In the genomic region with DNA sequence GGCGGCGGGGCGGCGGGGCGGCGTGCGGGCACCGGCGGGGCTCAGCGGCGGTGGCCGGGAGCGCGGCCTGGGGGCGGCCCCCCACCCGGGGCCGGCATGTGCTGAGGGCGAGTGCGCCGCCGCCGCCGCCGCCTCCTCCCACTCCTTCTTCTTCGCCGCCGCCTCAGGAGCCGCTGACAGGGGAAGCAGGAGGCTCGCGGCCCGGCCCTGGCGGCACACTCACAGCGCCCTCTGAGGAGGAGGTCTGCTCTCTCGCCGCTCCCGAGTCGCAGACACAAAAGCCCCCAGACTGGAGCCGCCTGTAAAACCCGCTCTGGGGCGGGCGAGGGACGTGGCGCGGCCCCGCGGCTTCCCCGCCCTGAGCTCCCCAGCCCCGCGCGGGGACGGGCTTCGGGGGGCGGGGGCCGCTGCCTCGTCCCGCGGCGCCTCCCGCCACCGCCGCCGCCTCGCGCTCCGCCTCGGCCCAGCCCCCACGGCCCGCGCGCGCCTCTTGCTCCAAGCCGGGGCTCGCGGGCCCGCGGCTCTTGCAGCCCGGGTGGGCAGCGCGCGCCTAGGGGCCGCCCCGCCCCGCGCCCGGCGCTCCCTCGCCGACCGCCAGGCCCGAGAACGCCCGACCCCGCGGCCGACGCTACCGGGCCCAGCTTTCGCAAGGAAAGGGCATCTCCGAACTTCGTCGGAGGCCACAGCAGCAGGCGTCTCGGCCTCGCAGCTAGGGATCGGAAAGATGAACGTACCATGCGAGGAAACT, we compare ENCODE assay signal across 8 cellular contexts. TPM values are rescaled to one million over a fixed set of nuclear protein-coding genes. Genes with fewer than 3 reads are reported as not detected.
DNase-seq lines count a peak whose midpoint lies in the region; ATAC-seq lines count a peak whose summit lies in the region.

A gene with protein sequence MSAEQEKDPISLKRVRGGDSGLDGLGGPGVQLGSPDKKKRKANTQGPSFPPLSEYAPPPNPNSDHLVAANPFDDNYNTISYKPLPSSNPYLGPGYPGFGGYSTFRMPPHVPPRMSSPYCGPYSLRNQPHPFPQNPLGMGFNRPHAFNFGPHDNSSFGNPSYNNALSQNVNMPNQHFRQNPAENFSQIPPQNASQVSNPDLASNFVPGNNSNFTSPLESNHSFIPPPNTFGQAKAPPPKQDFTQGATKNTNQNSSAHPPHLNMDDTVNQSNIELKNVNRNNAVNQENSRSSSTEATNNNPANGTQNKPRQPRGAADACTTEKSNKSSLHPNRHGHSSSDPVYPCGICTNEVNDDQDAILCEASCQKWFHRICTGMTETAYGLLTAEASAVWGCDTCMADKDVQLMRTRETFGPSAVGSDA (minus strand): TSS at position 276 of the 748 bp plus-strand sequence. CDS start 462 bp downstream, outside the sequence.

- no peak within 1 kb of the TSS for H3K27ac ChIP-seq in naive thymus-derived CD4-positive, alpha-beta T cell (ENCODE audit: low read depth, low read length)
- no peak within 1 kb of the TSS for H3K27ac ChIP-seq in temporal lobe (ENCODE audit: low read depth, low read length)

- H3K27me3 ChIP-seq in H7 (ENCODE audit: control insufficient read depth, insufficient read depth, low read length), result peaks cover 38% of the 10 kb centered on the region
- H3K27me3 ChIP-seq in naive thymus-derived CD4-positive, alpha-beta T cell (ENCODE audit: control insufficient read depth in 2 of 2, insufficient read depth in 2 of 2, low read length in 2 of 2), result peaks cover 4 to 19% of the 10 kb centered on the region in 2 donors

- no peaks in the 10 kb centered on the region for H3K4me1 ChIP-seq in naive thymus-derived CD4-positive, alpha-beta T cell (ENCODE audit: control insufficient read depth in 2 of 2, insufficient read depth in 2 of 2, low read length in 2 of 2)

- ATAC-seq in naive thymus-derived CD4-positive, alpha-beta T cell, result peak; percentile 67

- peaks cover 0 to 5% (median 0%) of the 10 kb centered on the region in 5 donors for H3K36me3 Mint-ChIP-seq in naive thymus-derived CD4-positive, alpha-beta T cell

- peaks cover 43 to 55% (median 44%) of the 10 kb centered on the region in 5 donors for H3K27me3 Mint-ChIP-seq in naive thymus-derived CD4-positive, alpha-beta T cell

- CTCF ChIA-PET in naive thymus-derived CD4-positive, alpha-beta T cell (lab: Charles Lee), result interaction anchor here (0.6 kb wide), 1 partner anchor 707 kb away, joined by 3 read pairs; no protein-coding TSS in a partner anchor

- H3K9me3 ChIP-seq in naive thymus-derived CD4-positive, alpha-beta T cell (ENCODE audit: control insufficient read depth in 2 of 3, low read length in 3 of 3), result no peaks in the 10 kb centered on the region

- H3K27ac Mint-ChIP-seq in naive thymus-derived CD4-positive, alpha-beta T cell, result no peak within 1 kb of the TSS

- POLR2A ChIA-PET in naive thymus-derived CD4-positive, alpha-beta T cell (lab: Charles Lee), result no interaction called here

- intact Hi-C loops in naive thymus-derived CD4-positive, alpha-beta T cell (cut with micrococcal nuclease), result no loop called here

- DNase-seq in ELF-1 (ENCODE audit: low read depth, low spot score) (peak; percentile 77), H7 (peak; percentile 88), NCI-H460 (ENCODE audit: extremely low read depth, low read depth) (no peak), fibroblast of peridontal ligament (ENCODE audit: extremely low read depth) (peak; percentile 52), T-helper 9 cell (no peak)
- DNase-seq in activated T-cell treated with anti-CD3 and anti-CD28 coated beads, Interleukin-2, amount 50 U/mL, for 1 hour, result peak; percentile 45
- peak in 8 of 9 donors; percentile 8 to 46 (median 18) for DNase-seq in naive thymus-derived CD4-positive, alpha-beta T cell

- H3K36me3 ChIP-seq in H7 (replicated peaks; ENCODE audit: control insufficient read depth, insufficient read depth, low read length), result no peaks in the 10 kb centered on the region
- no peaks in the 10 kb centered on the region for H3K36me3 ChIP-seq in naive thymus-derived CD4-positive, alpha-beta T cell (ENCODE audit: control insufficient read depth in 2 of 3, insufficient read depth in 3 of 3, low read length in 3 of 3)

- H3K9me3 Mint-ChIP-seq in naive thymus-derived CD4-positive, alpha-beta T cell, result peaks cover 0 to 7% (median 0%) of the 10 kb centered on the region in 11 donors

- peak within 1 kb of the TSS; percentile 51 for H3K4me3 ChIP-seq in H7 (ENCODE audit: insufficient read depth, low read depth, low read length)
- peak within 1 kb of the TSS; percentile 35 for H3K4me3 ChIP-seq in naive thymus-derived CD4-positive, alpha-beta T cell (ENCODE audit: low read length)

- peak within 1 kb of the TSS; percentile 59 to 83 (median 70) for H3K4me3 Mint-ChIP-seq in naive thymus-derived CD4-positive, alpha-beta T cell

- H3K4me1 Mint-ChIP-seq in naive thymus-derived CD4-positive, alpha-beta T cell, result peaks cover 0 to 5% (median 4%) of the 10 kb centered on the region in 7 donors

RNA-seq across cellular contexts. Expression of the gene that starts here (rescaled TPM):
- 0.24 and 0.59 TPM in 2 replicates for total RNA-seq in H7 (2014; rRNA removed; shearing (Covaris generic))
- total RNA-seq in NCI-H460 (2014; rRNA removed; shearing (Covaris generic)), result 13.0 and 14.2 TPM in 2 replicates
- polyA plus RNA-seq in NCI-H460 (2014; cell fraction: nucleus; rRNA removed), result 6.9 and 11.5 TPM in 2 replicates
- total RNA-seq in naive thymus-derived CD4-positive, alpha-beta T cell, result not detected
- not detected for polyA plus RNA-seq in naive thymus-derived CD4-positive, alpha-beta T cell
- 42.5 TPM for total RNA-seq in temporal lobe

Comparison
In these comparisons a context has a peak if more than half of its experiments do, and no peak if none do; other contexts are left out.
1. Peak in DNase-seq and H3K4me3 ChIP-seq in H7; RNA of the gene not detected or under 1 TPM.
2. Peak in DNase-seq, ATAC-seq and H3K4me3 ChIP-seq in naive thymus-derived CD4-positive, alpha-beta T cell; RNA of the gene not detected or under 1 TPM.
3. DNase-seq: peak in ELF-1 (single experiment), activated T-cell treated with anti-CD3 and anti-CD28 coated beads, Interleukin-2, amount 50 U/mL, for 1 hour (single experiment) and fibroblast of peridontal ligament (single experiment); none in NCI-H460 (single experiment) and T-helper 9 cell (single experiment).